ENCODE assay signal across 32 cellular contexts in the genomic region with DNA sequence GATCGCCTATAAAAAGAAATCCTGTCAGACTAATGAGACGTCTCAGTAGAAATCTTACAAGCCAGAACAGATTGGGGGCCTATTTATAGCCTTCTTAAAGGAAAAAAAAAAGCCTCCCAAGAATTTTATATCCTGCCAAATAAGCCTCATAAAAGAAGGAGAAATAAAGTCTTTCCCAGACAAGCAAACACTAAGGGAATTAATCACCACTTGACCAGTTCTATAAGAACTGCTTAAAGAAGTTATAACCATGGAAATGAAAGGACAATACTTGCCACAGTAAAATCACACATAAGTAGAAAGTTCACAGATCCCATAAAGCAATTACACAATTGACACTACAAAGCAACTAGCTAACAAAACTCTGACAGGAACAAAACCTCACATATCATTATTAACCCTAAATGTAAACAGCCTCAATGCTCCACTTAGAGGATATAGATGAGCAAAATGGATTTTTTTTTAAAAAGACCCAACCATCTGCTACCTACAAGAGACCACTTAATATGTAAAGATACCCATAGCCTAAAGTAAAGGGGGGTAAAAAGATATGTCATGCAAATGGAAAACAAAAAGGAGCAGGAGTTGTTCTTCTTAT. TPM values are rescaled to one million over a fixed set of nuclear protein-coding genes. Genes with fewer than 3 reads are reported as not detected.
"Had no signal": no experiment of that assay in that cellular context is flagged by ENCODE, and none has a peak within 500 bp of the region (broad histone marks: within the 10 kb centered on the region; RNA-seq: fewer than 3 reads in every experiment).

No MANE protein-coding gene starts in this region.

- ATAC-seq: activated CD4-positive, CD25-positive, alpha-beta regulatory T cell treated with anti-CD3 and anti-CD28 coated beads, Interleukin-2, amount 50 U/mL, for 24 hours; activated CD8-positive, alpha-beta T cell treated with anti-CD3 and anti-CD28 coated beads for 36 hours; activated naive CD8-positive, alpha-beta T cell treated with anti-CD3 and anti-CD28 coated beads, Interleukin-2, amount 50 U/mL, for 24 hours; activated T-cell treated with anti-CD3 and anti-CD28 coated beads, Interleukin-2, amount 50 U/mL, for 4 hours; activated T-helper 17 cell treated with anti-CD3 and anti-CD28 coated beads, Interleukin-2, amount 50 U/mL, for 72 hours; body of pancreas; foreskin keratinocyte; gastrocnemius medialis; heart left ventricle; T-helper 17 cell had no signal

- H3K4me1 ChIP-seq: adrenal gland, body of pancreas, colonic mucosa, esophagus muscularis mucosa, foreskin keratinocyte, gastrocnemius medialis, heart left ventricle had no signal

- DNase-seq: activated B cell treated with CpG ODN at 0.5 μM for 24 hours; activated CD4-positive, alpha-beta T cell treated with anti-CD3 and anti-CD28 coated beads for 48 hours; activated CD4-positive, alpha-beta T cell treated with anti-CD3 and anti-CD28 coated beads, Interleukin-2, amount 50 U/mL, for 1 hour; activated CD4-positive, alpha-beta T cell treated with anti-CD3 and anti-CD28 coated beads, Interleukin-2, amount 50 U/mL, for 48 hours; activated CD8-positive, alpha-beta memory T cell treated with anti-CD3 and anti-CD28 coated beads for 24 hours; activated CD8-positive, alpha-beta T cell treated with anti-CD3 and anti-CD28 coated beads for 36 hours; activated effector memory CD4-positive, alpha-beta T cell treated with Interleukin-2 at 50 U/mL for 16 hours; activated gamma-delta T cell treated with Interleukin-2 at 50 U/mL for 16 hours; activated naive CD4-positive, alpha-beta T cell treated with Interleukin-2 at 50 U/mL for 16 hours; activated naive CD8-positive, alpha-beta T cell treated with anti-CD3 and anti-CD28 coated beads for 36 hours; activated naive CD8-positive, alpha-beta T cell treated with anti-CD3 and anti-CD28 coated beads, Interleukin-2, amount 50 U/mL, for 24 hours; activated T-cell treated with anti-CD3 and anti-CD28 coated beads, Interleukin-2, amount 50 U/mL, for 4 hours; adrenal gland; amygdala; aorta; body of pancreas; caudate nucleus; colonic mucosa; effector CD8-positive, alpha-beta T cell; foreskin keratinocyte; gastrocnemius medialis; glutamatergic neuron; heart left ventricle; T-helper 1 cell; T-helper 17 cell; T1000; WERI-Rb-1 had no signal

- H3K4me3 ChIP-seq: adrenal gland, body of pancreas, colonic mucosa, esophagus muscularis mucosa, gastrocnemius medialis, heart left ventricle had no signal

- H3K36me3 ChIP-seq: adrenal gland, colonic mucosa, esophagus muscularis mucosa, gastrocnemius medialis, heart left ventricle, WERI-Rb-1 had no signal

- H3K9me3 ChIP-seq: adrenal gland, colonic mucosa had no signal

- H3K27ac ChIP-seq: adrenal gland, body of pancreas, colonic mucosa, esophagus muscularis mucosa, foreskin keratinocyte, gastrocnemius medialis, heart left ventricle, WERI-Rb-1 had no signal

- H3K27me3 ChIP-seq: adrenal gland, body of pancreas, colonic mucosa, esophagus muscularis mucosa, gastrocnemius medialis, heart left ventricle had no signal

RNA-seq across cellular contexts. Expression of gene SLC22A16, which starts 13.4 kb away (rescaled TPM):
- total RNA-seq: activated B cell treated with CpG ODN at 0.5 μM for 24 hours; activated CD8-positive, alpha-beta T cell treated with anti-CD3 and anti-CD28 coated beads for 36 hours; activated naive CD8-positive, alpha-beta T cell treated with anti-CD3 and anti-CD28 coated beads for 36 hours; activated T-cell treated with anti-CD3 and anti-CD28 coated beads, Interleukin-2, amount 50 U/mL, for 4 hours; activated T-helper 17 cell treated with anti-CD3 and anti-CD28 coated beads, Interleukin-2, amount 50 U/mL, for 72 hours; body of pancreas; dermis microvascular lymphatic vessel endothelial cell; epithelial cell of proximal tubule; foreskin keratinocyte; gastrocnemius medialis; T-helper 17 cell had no signal
- polyA plus RNA-seq: adrenal gland had no signal

RNA-seq across cellular contexts. Expression of gene DDO, which starts 47.6 kb away (rescaled TPM):
- total RNA-seq: activated B cell treated with CpG ODN at 0.5 μM for 24 hours; activated CD8-positive, alpha-beta T cell treated with anti-CD3 and anti-CD28 coated beads for 36 hours; activated naive CD8-positive, alpha-beta T cell treated with anti-CD3 and anti-CD28 coated beads for 36 hours; activated T-cell treated with anti-CD3 and anti-CD28 coated beads, Interleukin-2, amount 50 U/mL, for 4 hours; activated T-helper 17 cell treated with anti-CD3 and anti-CD28 coated beads, Interleukin-2, amount 50 U/mL, for 72 hours; epithelial cell of proximal tubule; foreskin keratinocyte had no signal
- polyA plus RNA-seq: foreskin keratinocyte had no signal
